Comparison of ENCODE assay signal across 8 cellular contexts in the genomic region with DNA sequence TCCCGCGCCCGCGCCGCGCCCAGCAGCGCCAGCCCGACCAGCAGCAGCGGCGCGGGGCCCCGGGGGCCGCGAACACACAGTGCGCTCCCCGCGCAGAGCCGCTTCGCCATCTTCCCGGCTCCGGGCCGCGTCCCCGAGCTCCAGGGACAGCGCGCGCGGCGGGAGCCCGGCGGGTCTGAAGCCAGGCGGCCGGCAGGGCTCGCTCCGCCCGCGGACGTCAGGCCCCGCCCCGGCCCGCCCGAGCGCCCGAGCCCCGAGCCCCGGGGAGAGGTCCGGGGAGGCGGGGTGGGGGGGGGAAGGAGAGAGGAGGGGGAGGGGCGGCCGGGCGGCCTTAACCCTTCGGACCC. TPM values are rescaled to one million over a fixed set of nuclear protein-coding genes. Genes with fewer than 3 reads are reported as not detected.
DNase-seq lines count a peak whose midpoint lies in the region; ATAC-seq, FAIRE-seq and TF ChIP-seq lines count a peak whose summit lies in the region.

A gene with protein sequence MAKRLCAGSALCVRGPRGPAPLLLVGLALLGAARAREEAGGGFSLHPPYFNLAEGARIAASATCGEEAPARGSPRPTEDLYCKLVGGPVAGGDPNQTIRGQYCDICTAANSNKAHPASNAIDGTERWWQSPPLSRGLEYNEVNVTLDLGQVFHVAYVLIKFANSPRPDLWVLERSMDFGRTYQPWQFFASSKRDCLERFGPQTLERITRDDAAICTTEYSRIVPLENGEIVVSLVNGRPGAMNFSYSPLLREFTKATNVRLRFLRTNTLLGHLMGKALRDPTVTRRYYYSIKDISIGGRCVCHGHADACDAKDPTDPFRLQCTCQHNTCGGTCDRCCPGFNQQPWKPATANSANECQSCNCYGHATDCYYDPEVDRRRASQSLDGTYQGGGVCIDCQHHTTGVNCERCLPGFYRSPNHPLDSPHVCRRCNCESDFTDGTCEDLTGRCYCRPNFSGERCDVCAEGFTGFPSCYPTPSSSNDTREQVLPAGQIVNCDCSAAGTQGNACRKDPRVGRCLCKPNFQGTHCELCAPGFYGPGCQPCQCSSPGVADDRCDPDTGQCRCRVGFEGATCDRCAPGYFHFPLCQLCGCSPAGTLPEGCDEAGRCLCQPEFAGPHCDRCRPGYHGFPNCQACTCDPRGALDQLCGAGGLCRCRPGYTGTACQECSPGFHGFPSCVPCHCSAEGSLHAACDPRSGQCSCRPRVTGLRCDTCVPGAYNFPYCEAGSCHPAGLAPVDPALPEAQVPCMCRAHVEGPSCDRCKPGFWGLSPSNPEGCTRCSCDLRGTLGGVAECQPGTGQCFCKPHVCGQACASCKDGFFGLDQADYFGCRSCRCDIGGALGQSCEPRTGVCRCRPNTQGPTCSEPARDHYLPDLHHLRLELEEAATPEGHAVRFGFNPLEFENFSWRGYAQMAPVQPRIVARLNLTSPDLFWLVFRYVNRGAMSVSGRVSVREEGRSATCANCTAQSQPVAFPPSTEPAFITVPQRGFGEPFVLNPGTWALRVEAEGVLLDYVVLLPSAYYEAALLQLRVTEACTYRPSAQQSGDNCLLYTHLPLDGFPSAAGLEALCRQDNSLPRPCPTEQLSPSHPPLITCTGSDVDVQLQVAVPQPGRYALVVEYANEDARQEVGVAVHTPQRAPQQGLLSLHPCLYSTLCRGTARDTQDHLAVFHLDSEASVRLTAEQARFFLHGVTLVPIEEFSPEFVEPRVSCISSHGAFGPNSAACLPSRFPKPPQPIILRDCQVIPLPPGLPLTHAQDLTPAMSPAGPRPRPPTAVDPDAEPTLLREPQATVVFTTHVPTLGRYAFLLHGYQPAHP (N-terminal part only) (minus strand): TSS at position 177 of the 347 bp plus-strand sequence. CDS start 67 bp downstream, at position 110.

- peak in 1 of 2 experiments; percentile 23; a peak in 1 of 5 replicates for TF ChIP-seq EP300 in A549 (IDR thresholded peaks at IDR 0.05)

- H3K9me3 ChIP-seq in A549 (no peaks in the 10 kb centered on the region), duodenal mucosa (ENCODE audit: control insufficient read depth in 1 of 2, low read length in 2 of 2) (no peaks in the 10 kb centered on the region), lower lobe of right lung (no peaks in the 10 kb centered on the region), thyroid gland (no peaks in the 10 kb centered on the region)

- CTCF ChIA-PET in A549 (lab: Yijun Ruan, JAX): interaction anchor here (1.0 to 12.6 kb wide), 5 partner anchors 10 to 930 kb away, joined by 3 to 290 read pairs (median 94); no protein-coding TSS in a partner anchor

- in situ Hi-C loops in GM13977 (cut with MboI; ENCODE audit: low pct_unique_long_range_greater_than_20kb, low sequenced_read_pairs, unreplicated experiment): no loop called here

- intact Hi-C loops in lower lobe of right lung (cut with DNase I) (no loop called here), thyroid gland (cut with DNase I) (no loop called here)

- TF ChIP-seq CTCF in A549 (IDR thresholded peaks at IDR 0.05) (no peak), GM13977 (IDR thresholded peaks at IDR 0.05; ENCODE audit: extremely low read depth, insufficient read depth, missing control alignments) (no peak), lower lobe of right lung (IDR thresholded peaks at IDR 0.05) (no peak), thyroid gland (IDR thresholded peaks at IDR 0.05) (peak in 2 of 6 experiments; percentile 3 to 8)

- peaks cover 7 to 31% of the 10 kb centered on the region in 2 donors for H3K27me3 ChIP-seq in duodenal mucosa (ENCODE audit: control insufficient read depth in 1 of 2, insufficient read depth in 2 of 2, low read length in 2 of 2)
- peaks cover 11% of the 10 kb centered on the region for H3K27me3 ChIP-seq in lower lobe of right lung (ENCODE audit: low read depth)
- no peaks in the 10 kb centered on the region for H3K27me3 ChIP-seq in thyroid gland

- H3K4me1 ChIP-seq in A549 (peaks cover 60% of the 10 kb centered on the region), duodenal mucosa (ENCODE audit: control insufficient read depth in 1 of 2, insufficient read depth in 2 of 2, low read length in 2 of 2) (peaks cover 27 to 35% of the 10 kb centered on the region in 2 donors), lower lobe of right lung (peaks cover 85% of the 10 kb centered on the region), thyroid gland (peaks cover 80 to 88% of the 10 kb centered on the region in 2 donors)

- peak; percentile 67 for TF ChIP-seq POLR2A in A549 (IDR thresholded peaks at IDR 0.05; ENCODE audit: low read length)
- TF ChIP-seq POLR2A in thyroid gland (IDR thresholded peaks at IDR 0.05): peak; percentile 65 to 82

- TF ChIP-seq RAD21 in A549 (conservative IDR thresholded peaks at IDR 0.05 in 1 of 2, IDR thresholded peaks at IDR 0.05 in 1 of 2): no peak

- H3K4me3 ChIP-seq in A549 (peak within 1 kb of the TSS; percentile 100), duodenal mucosa (ENCODE audit: low read depth in 1 of 2, low read length in 2 of 2) (peak within 1 kb of the TSS; percentile 58 to 60), lower lobe of right lung (peak within 1 kb of the TSS; percentile 70), thyroid gland (replicated peaks in 1 of 3) (peak within 1 kb of the TSS; percentile 71 to 92 (median 76))

- peak within 1 kb of the TSS; percentile 97 to 99 for H3K27ac ChIP-seq in A549
- H3K27ac ChIP-seq in duodenal mucosa (ENCODE audit: low read depth, low read length): peak within 1 kb of the TSS; percentile 32
- H3K27ac ChIP-seq in lower lobe of right lung: peak within 1 kb of the TSS; percentile 86
- peak within 1 kb of the TSS; percentile 87 to 97 (median 95) for H3K27ac ChIP-seq in thyroid gland

- WGBS in A549 (ENCODE audit: missing lambda C conversion rate): no CpG with 5 or more reads among the region's 52 CpGs
- no CpG with 5 or more reads among the region's 52 CpGs for WGBS in thyroid gland, 2 donors

- H3K9ac ChIP-seq in duodenal mucosa (ENCODE audit: low read depth in 1 of 2, low read length in 2 of 2): peak within 1 kb of the TSS; percentile 25

- POLR2A ChIA-PET in A549 (lab: Yijun Ruan, JAX): interaction anchor here (0.5 to 5.0 kb wide), 5 partner anchors 9 to 62 kb away, joined by 3 to 61 read pairs (median 3); no protein-coding TSS in a partner anchor

- DNase-seq in A549 (ENCODE audit: low read depth in 1 of 2, low spot score in 1 of 2): peak in 1 of 2 experiments; percentile 61
- DNase-seq in GM13977 (ENCODE audit: low spot score): peak; percentile 89
- DNase-seq in lower lobe of right lung: peak; percentile 73
- DNase-seq in thyroid gland: peak; percentile 74 to 75
- DNase-seq in stimulated activated CD8-positive, alpha-beta memory T cell treated with anti-CD3 and anti-CD28 coated beads, Interleukin-4, amount 100 ng/mL, for 48 hours: no peak

- ATAC-seq in A549: 0 out of 6 replicates have a peak, but pooled peaks of 1 of the 2 experiments have one; percentile 2
- peak; percentile 48 to 55 for ATAC-seq in lower lobe of right lung
- no peak for ATAC-seq in HG03432 (IDR thresholded peaks at IDR 0.05; ENCODE audit: unreplicated experiment)

- H3K36me3 ChIP-seq in duodenal mucosa (ENCODE audit: control insufficient read depth in 1 of 2, insufficient read depth in 2 of 2, low read length in 2 of 2) (no peaks in the 10 kb centered on the region), lower lobe of right lung (peaks cover 3% of the 10 kb centered on the region), thyroid gland (no peaks in the 10 kb centered on the region)

- FAIRE-seq in A549 (lab: Jason Lieb, UNC): no peak

- peak within 1 kb of the TSS; percentile 91 for H3K4me2 ChIP-seq in A549

TF ChIP-seq in A549, 52 proteins besides CTCF, POLR2A, EP300 and RAD21 (continues in another document):
- TF ChIP-seq SMC3 (IDR thresholded peaks at IDR 0.05) (0 out of 3 replicates have a peak, but pooled peaks have one; percentile 7), JUN (IDR thresholded peaks at IDR 0.05) (peak; percentile 69 to 79; a peak in 4 of 5 replicates), ZSCAN20 (CRISPR knock-in tag; IDR thresholded peaks at IDR 0.05) (no peak), CBX8 (IDR thresholded peaks at IDR 0.05) (no peak), JUNB (IDR thresholded peaks at IDR 0.05) (0 out of 2 replicates have a peak, but pooled peaks have one; percentile 31)
- TF ChIP-seq, protein P1, sequence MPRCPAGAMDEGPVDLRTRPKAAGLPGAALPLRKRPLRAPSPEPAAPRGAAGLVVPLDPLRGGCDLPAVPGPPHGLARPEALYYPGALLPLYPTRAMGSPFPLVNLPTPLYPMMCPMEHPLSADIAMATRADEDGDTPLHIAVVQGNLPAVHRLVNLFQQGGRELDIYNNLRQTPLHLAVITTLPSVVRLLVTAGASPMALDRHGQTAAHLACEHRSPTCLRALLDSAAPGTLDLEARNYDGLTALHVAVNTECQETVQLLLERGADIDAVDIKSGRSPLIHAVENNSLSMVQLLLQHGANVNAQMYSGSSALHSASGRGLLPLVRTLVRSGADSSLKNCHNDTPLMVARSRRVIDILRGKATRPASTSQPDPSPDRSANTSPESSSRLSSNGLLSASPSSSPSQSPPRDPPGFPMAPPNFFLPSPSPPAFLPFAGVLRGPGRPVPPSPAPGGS (IDR thresholded peaks at IDR 0.05): peak; percentile 74; the same call in 1 of the 3 replicates

TF ChIP-seq in PFSK-1, 5 proteins besides CTCF, POLR2A, EP300 and RAD21:
- TF ChIP-seq FOXP2 (optimal IDR thresholded peaks at IDR 0.05; ENCODE audit: borderline replicate concordance, extremely low read depth, extremely low read length, insufficient read depth) (no peak), POLR2AphosphoS5 (IDR thresholded peaks at IDR 0.05; ENCODE audit: low read depth, low read length) (0 out of 2 replicates have a peak, but pooled peaks have one; percentile 23)

RNA-seq across cellular contexts. Expression of the gene that starts here (rescaled TPM):
- polyA plus RNA-seq in A549 (2011; rRNA removed) (20.4 and 31.6 TPM in 2 replicates), A549 (2017; fragmentation: RNase III; extraction: RNeasy Plus Mini Kit Qiagen cat#74134 plus additional on column Dnase treatment) (196 to 212 TPM (median 202 TPM) in 3 replicates)
- polyA plus RNA-seq in A549 (2012; cell fraction: cytosol; rRNA removed): 91.5 and 122 TPM in 2 replicates
- 829 and 950 TPM in 2 replicates for polyA plus RNA-seq in A549 (2012; cell fraction: nucleus; rRNA removed)
- polyA minus RNA-seq in A549 (2011; rRNA and poly(A)+ RNA removed): 26.9 and 28.7 TPM in 2 replicates
- 85.7 TPM for polyA plus RNA-seq in PFSK-1 (2012; ENCODE audit: insufficient read length, low read depth)
- total RNA-seq in lower lobe of right lung (282 TPM), thyroid gland (100 to 1,000 TPM in 3 of 4 donors, 10 to 100 TPM in 1; 93.9 to 179 (median 117) TPM)

Comparison
In these comparisons a context has a peak if more than half of its experiments do, and no peak if none do; other contexts are left out.
1. H3K27ac ChIP-seq: peak in every context shown above with its lines; median percentile 98 in A549; 95 in thyroid gland; 86 in lower lobe of right lung; 32 in duodenal mucosa.